Comparison of ENCODE assay signal across 8 cellular contexts in the genomic region with DNA sequence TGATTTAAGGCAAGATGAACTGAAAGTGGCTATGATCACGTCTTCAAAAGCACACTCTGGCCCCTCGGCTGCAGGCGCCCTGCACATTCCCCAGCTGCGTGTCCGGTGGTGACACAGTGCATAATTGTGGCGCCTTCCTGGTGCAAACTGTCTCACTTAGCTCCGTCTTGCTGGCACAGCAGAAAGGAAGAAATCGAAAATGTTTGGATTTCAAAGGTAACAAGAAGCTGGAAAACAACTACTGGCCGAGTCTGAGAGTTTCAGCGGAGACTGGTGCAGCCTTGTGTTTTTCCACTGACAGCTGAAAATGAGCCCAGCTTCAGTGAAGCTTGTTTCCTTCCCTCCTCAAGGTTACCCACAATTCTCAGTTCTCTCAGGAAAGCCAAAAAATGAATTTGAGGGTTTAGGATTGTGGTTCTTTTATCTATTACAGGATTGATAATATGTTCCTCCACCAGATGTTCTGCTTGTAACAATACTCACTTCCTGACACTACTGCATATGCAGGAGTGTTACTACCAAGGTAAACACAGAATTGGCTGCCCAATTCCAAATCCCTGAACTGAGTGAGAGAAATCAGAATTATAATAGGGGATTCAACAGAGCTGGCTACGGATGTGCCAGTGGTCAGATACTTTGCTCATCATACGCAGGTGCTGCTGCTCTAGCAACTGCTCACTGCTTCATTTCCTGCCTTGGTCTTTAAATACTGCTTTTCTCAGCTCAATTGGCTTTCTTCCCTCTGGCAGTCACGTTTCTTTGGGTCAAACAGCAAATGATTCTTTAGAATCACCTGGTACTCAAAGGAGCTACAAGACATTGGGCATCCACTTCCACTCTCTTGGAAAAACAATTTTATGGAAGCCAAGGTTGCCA.
DNase-seq lines count a peak whose midpoint lies in the region; ATAC-seq and TF ChIP-seq lines count a peak whose summit lies in the region.

No MANE protein-coding gene starts in this region.

- H4K20me1 ChIP-seq in fibroblast of lung (ENCODE audit: control insufficient read depth, extremely low read depth, insufficient read depth, low read length) = no peaks in the 10 kb centered on the region

- WGBS in testis, 2 donors = 42 to 50% methylated on average over 13 of the region's 13 CpGs

- peak overlapping the region; percentile 61 for H2AFZ ChIP-seq in fibroblast of lung (ENCODE audit: low read length)

- intact Hi-C loops in testis (cut with DNase I; ENCODE audit: low total_unique reads) = no loop called here

- peak overlapping the region; percentile 61 for H3K4me2 ChIP-seq in fibroblast of lung (ENCODE audit: extremely low read depth, insufficient read depth, low read length)

- TF ChIP-seq POLR2A in testis (IDR thresholded peaks at IDR 0.05) = no peak

- no peak overlapping the region for H3K27ac ChIP-seq in fibroblast of lung (ENCODE audit: insufficient read depth, low read length)
- H3K27ac ChIP-seq in testis = no peak overlapping the region

- DNase-seq in Ammon's horn (ENCODE audit: low spot score) (peak; percentile 24), M059J (ENCODE audit: low read depth) (peak; percentile 61), fibroblast of lung (ENCODE audit: low read depth in 2 of 2) (peak; percentile 15 to 39), testis (peak; percentile 27), NCI-H748 (lab: John Stamatoyannopoulos, UW; ENCODE audit: unreplicated experiment) (no peak), OCI-M1 (lab: John Stamatoyannopoulos, UW) (no peak), LoVo (ENCODE audit: low spot score) (no peak)

- H3K27me3 ChIP-seq in fibroblast of lung (ENCODE audit: control insufficient read depth, insufficient read depth, low read length) (no peaks in the 10 kb centered on the region), testis (no peaks in the 10 kb centered on the region)

- TF ChIP-seq CTCF in fibroblast of lung (conservative IDR thresholded peaks at IDR 0.05 in 1 of 2, IDR thresholded peaks at IDR 0.05 in 1 of 2; ENCODE audit: low read depth in 1 of 2, low read length in 2 of 2) (no peak), testis (IDR thresholded peaks at IDR 0.05) (no peak)

- ATAC-seq in GM21529 (IDR thresholded peaks at IDR 0.05; ENCODE audit: unreplicated experiment) = peak; percentile 79

- no peaks in the 10 kb centered on the region for H3K9me3 ChIP-seq in fibroblast of lung (ENCODE audit: control insufficient read depth, insufficient read depth, low read depth, low read length)
- no peaks in the 10 kb centered on the region for H3K9me3 ChIP-seq in testis

- no peaks in the 10 kb centered on the region for H3K79me2 ChIP-seq in fibroblast of lung (ENCODE audit: control insufficient read depth, insufficient read depth, low read length)

- no peaks in the 10 kb centered on the region for H3K36me3 ChIP-seq in fibroblast of lung (ENCODE audit: control insufficient read depth, insufficient read depth, low read length)
- H3K36me3 ChIP-seq in testis (ENCODE audit: low read depth, missing control alignments) = no peaks in the 10 kb centered on the region

- H3K9ac ChIP-seq in fibroblast of lung (ENCODE audit: insufficient read depth, low read length) = no peak overlapping the region

- peak overlapping the region in 3 of 4 experiments; percentile 8 to 52 (median 50) for H3K4me3 ChIP-seq in fibroblast of lung (replicated peaks in 1 of 4; ENCODE audit: control extremely low read depth in 1 of 4, insufficient read depth in 1 of 4, low read depth in 3 of 4, low read length in 4 of 4)
- no peak overlapping the region for H3K4me3 ChIP-seq in testis

- H3K4me1 ChIP-seq in fibroblast of lung (ENCODE audit: control insufficient read depth, extremely low read depth, insufficient read depth, low read length) (no peaks in the 10 kb centered on the region), testis (no peaks in the 10 kb centered on the region)

Comparison
In these comparisons a context has a peak if more than half of its experiments do, and no peak if none do; other contexts are left out.
1. DNase-seq: peak in Ammon's horn (single experiment), M059J (single experiment), fibroblast of lung (2 of 2) and testis (single experiment); none in NCI-H748 (single experiment), OCI-M1 (single experiment) and LoVo (single experiment).
2. H3K4me3 ChIP-seq: peak in fibroblast of lung (3 of 4); none in testis (0 of 2).